17 cellular contexts compared by ENCODE assay signal in the genomic region with DNA sequence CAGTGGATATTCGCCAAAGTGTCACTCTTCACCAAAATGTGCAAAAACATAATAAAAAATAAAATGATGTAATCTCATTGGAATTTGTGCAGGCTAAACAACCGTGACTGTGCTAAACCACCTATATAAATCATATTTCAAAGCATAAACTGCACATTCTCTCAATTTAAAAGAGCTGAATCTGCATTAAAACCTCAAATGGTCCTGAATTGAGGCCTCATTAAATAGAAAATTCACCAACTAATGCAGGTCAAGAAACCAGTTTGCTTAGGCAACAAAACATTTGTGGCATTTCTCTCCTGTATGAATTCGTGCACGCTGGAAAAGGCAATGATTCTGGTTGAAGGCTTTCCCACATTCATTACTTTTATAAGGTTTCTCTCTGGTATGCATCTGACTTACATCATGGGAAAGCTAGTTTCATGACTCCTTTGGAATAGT.
DNase-seq lines count a peak whose midpoint lies in the region; ATAC-seq, FAIRE-seq and TF ChIP-seq lines count a peak whose summit lies in the region.
"Had no signal": no experiment of that assay in that cellular context is flagged by ENCODE, and none has a peak within 500 bp of the region (broad histone marks: within the 10 kb centered on the region; RNA-seq: fewer than 3 reads in every experiment).

No MANE protein-coding gene starts in this region.

- H3K4me3 Mint-ChIP-seq in chondrocyte (ENCODE audit: unreplicated experiment) = no peak overlapping the region
- H3K4me3 Mint-ChIP-seq in nephron = no peak overlapping the region
- H3K4me3 Mint-ChIP-seq: activated B cell treated with CpG ODN at 0.5 μM for 24 hours; CD8-positive, alpha-beta memory T cell; stimulated activated naive CD8-positive, alpha-beta T cell treated with anti-CD3 and anti-CD28 coated beads, Interleukin-15, amount 100 ng/mL, for 72 hours had no signal

- H3K36me3 Mint-ChIP-seq in chondrocyte (ENCODE audit: low read depth) (no peaks in the 10 kb centered on the region), nephron (ENCODE audit: low read depth) (peaks cover 4% of the 10 kb centered on the region)

- H3K27ac Mint-ChIP-seq in chondrocyte (ENCODE audit: unreplicated experiment) (peak overlapping the region; percentile 87), nephron (peak overlapping the region in 2 of 3 experiments; percentile 15 to 42)
- H3K27ac Mint-ChIP-seq: activated B cell treated with CpG ODN at 0.5 μM for 24 hours; stimulated activated naive CD8-positive, alpha-beta T cell treated with anti-CD3 and anti-CD28 coated beads, Interleukin-15, amount 100 ng/mL, for 72 hours had no signal

- in situ Hi-C loops in Caki2 (cut with HindIII; ENCODE audit: low pct_unique_long_range_greater_than_20kb, low sequenced_read_pairs) = no loop called here

- H3K27me3 Mint-ChIP-seq in chondrocyte (ENCODE audit: low read depth) (no peaks in the 10 kb centered on the region), nephron (ENCODE audit: low read depth) (no peaks in the 10 kb centered on the region)
- H3K27me3 Mint-ChIP-seq: stimulated activated naive CD8-positive, alpha-beta T cell treated with anti-CD3 and anti-CD28 coated beads, Interleukin-15, amount 100 ng/mL, for 72 hours had no signal

- no peak for TF ChIP-seq CTCF in chondrocyte (IDR thresholded peaks at IDR 0.05)
- TF ChIP-seq CTCF in nephron (IDR thresholded peaks at IDR 0.05; ENCODE audit: unreplicated experiment in 3 of 3) = no peak
- no peak for TF ChIP-seq CTCF in D721Med (IDR thresholded peaks at IDR 0.05; ENCODE audit: insufficient read depth, missing control alignments)

- H3K9me3 Mint-ChIP-seq in chondrocyte (ENCODE audit: low read depth) (no peaks in the 10 kb centered on the region), nephron (peaks cover 6% of the 10 kb centered on the region)

- H3K4me1 Mint-ChIP-seq in chondrocyte (ENCODE audit: low read depth) (peaks cover 36% of the 10 kb centered on the region), nephron (peaks cover 41% of the 10 kb centered on the region)
- H3K4me1 Mint-ChIP-seq: activated B cell treated with CpG ODN at 0.5 μM for 24 hours; CD8-positive, alpha-beta memory T cell; stimulated activated naive CD8-positive, alpha-beta T cell treated with anti-CD3 and anti-CD28 coated beads, Interleukin-15, amount 100 ng/mL, for 72 hours had no signal

- ATAC-seq in HG03139 (IDR thresholded peaks at IDR 0.05; ENCODE audit: unreplicated experiment) = no peak
- ATAC-seq: mucosa of descending colon; stimulated activated naive CD8-positive, alpha-beta T cell treated with anti-CD3 and anti-CD28 coated beads, Interleukin-15, amount 100 ng/mL, for 72 hours had no signal

- peak; percentile 92 for DNase-seq in Caki2 (ENCODE audit: low read depth)
- DNase-seq in LoVo (ENCODE audit: low spot score) = peak; percentile 23
- DNase-seq in chondrocyte (ENCODE audit: low spot score) = no peak
- DNase-seq in NCI-H510A treated with DMSO at 0.1 percent for 48 hours (lab: John Stamatoyannopoulos, UW) = no peak
- DNase-seq in D721Med (ENCODE audit: insufficient read length, low spot score) = no peak
- no peak for DNase-seq in NCI-H446 (lab: John Stamatoyannopoulos, UW)
- DNase-seq: activated B cell treated with CpG ODN at 0.5 μM for 24 hours; activated T-cell treated with anti-CD3 and anti-CD28 coated beads, Interleukin-2, amount 50 U/mL, for 1 hour; caudate nucleus; CD8-positive, alpha-beta memory T cell; mucosa of descending colon; NCI-H1105; NCI-H526 treated with DMSO at 0.1 percent for 48 hours; SIG-M5; stimulated activated naive CD8-positive, alpha-beta T cell treated with anti-CD3 and anti-CD28 coated beads, Interleukin-15, amount 100 ng/mL, for 72 hours had no signal

- no peak for FAIRE-seq in D721Med (lab: Jason Lieb, UNC)

Comparison
In these comparisons a context has a peak if more than half of its experiments do, and no peak if none do; other contexts are left out.
1. DNase-seq: peak in Caki2 (single experiment) and LoVo (single experiment); none in chondrocyte (single experiment), NCI-H510A treated with DMSO at 0.1 percent for 48 hours (single experiment), D721Med (single experiment) and NCI-H446 (0 of 2).